8 cellular contexts compared by ENCODE assay signal in genomic region chr10:72093450-72093849, GRCh38. TPM values are rescaled to one million over a fixed set of nuclear protein-coding genes. Genes with fewer than 3 reads are reported as not detected.
"Had no signal": no experiment of that assay in that cellular context is flagged by ENCODE, and none has a peak within 500 bp of the region (broad histone marks: within the 10 kb centered on the region; RNA-seq: fewer than 3 reads in every experiment).

No MANE protein-coding gene starts in this region.

- ATAC-seq: HCT116 had no signal

- H3K4me3 ChIP-seq: GM23248, HAP-1 had no signal

- DNase-seq: GM23248, GOT3, H7, IMR-90, KBM-7 had no signal

- H3K27ac ChIP-seq: GM23248, KMS-11 had no signal

- H3K9me3 ChIP-seq: HAP-1 had no signal

RNA-seq across cellular contexts. Expression of gene SPOCK2, which starts 5.1 kb away (rescaled TPM):
- total RNA-seq: GM23248, IMR-90 had no signal
